In genomic region chr9:132672413-132672690, GRCh38 we compare ENCODE assay signal across 1 cellular context.
TF ChIP-seq lines count a peak whose summit lies in the region.

No MANE protein-coding gene starts in this region.

TF ChIP-seq in SK-N-SH, 30 proteins besides CTCF, POLR2A, EP300 and RAD21 (continued from another document):
- no peak for TF ChIP-seq USF2 (IDR thresholded peaks at IDR 0.05; ENCODE audit: borderline replicate concordance, low read depth, low read length)
- TF ChIP-seq TAF1 (IDR thresholded peaks at IDR 0.05; ENCODE audit: borderline replicate concordance, low read depth, low read length) = no peak
- TF ChIP-seq ELF1 (IDR thresholded peaks at IDR 0.05) = no peak
